Comparison of ENCODE assay signal across 10 cellular contexts in genomic region chr12:8256356-8256755, GRCh38. TPM values are rescaled to one million over a fixed set of nuclear protein-coding genes. Genes with fewer than 3 reads are reported as not detected.
"Had no signal": no experiment of that assay in that cellular context is flagged by ENCODE, and none has a peak within 500 bp of the region (broad histone marks: within the 10 kb centered on the region; RNA-seq: fewer than 3 reads in every experiment).

No MANE protein-coding gene starts in this region.

RNA-seq across cellular contexts. Expression of gene FAM90A1, which starts 28.9 kb away (rescaled TPM):
- total RNA-seq: neural crest cell, omental fat pad, osteocyte, pulmonary artery endothelial cell, right atrium auricular region, sciatic nerve, smooth muscle cell, suprapubic skin, transverse colon, urinary bladder had no signal
- polyA plus RNA-seq: smooth muscle cell had no signal
